ENCODE assay signal across 14 cellular contexts in the genomic region with DNA sequence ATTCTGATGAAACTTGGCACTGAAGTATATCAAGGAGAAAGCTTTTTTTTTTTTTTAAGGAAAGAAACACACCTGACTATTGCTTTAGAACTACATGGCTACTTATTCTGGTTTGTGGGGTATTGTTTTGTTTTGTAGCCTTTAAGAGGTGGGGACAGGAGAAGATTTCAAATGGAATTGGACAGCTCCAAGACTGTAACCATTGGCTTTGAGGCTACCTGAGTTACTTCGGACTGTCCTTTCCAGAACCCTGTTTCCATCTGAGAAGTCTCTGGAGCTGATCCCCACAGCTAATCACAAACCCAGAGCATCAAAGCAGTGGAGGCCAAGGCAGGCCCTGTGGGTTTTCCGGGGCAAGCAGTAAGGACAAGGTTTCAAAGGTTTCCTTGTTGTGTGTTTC. TPM values are rescaled to one million over a fixed set of nuclear protein-coding genes. Genes with fewer than 3 reads are reported as not detected.
DNase-seq lines count a peak whose midpoint lies in the region; TF ChIP-seq lines count a peak whose summit lies in the region.
"Had no signal": no experiment of that assay in that cellular context is flagged by ENCODE, and none has a peak within 500 bp of the region (broad histone marks: within the 10 kb centered on the region; RNA-seq: fewer than 3 reads in every experiment).

No MANE protein-coding gene starts in this region.

- peaks cover 82 to 89% (median 88%) of the 10 kb centered on the region in 3 donors for H3K4me1 Mint-ChIP-seq in CD8-positive, alpha-beta memory T cell
- peaks cover 74% of the 10 kb centered on the region for H3K4me1 Mint-ChIP-seq in chondrocyte (ENCODE audit: low read depth)
- peaks cover 56% of the 10 kb centered on the region for H3K4me1 Mint-ChIP-seq in activated CD4-positive, alpha-beta memory T cell treated with anti-CD3 and anti-CD28 coated beads, Interleukin-2, amount 10 ng/mL, durations not matched to agents 7 days and 5 days

- H3K4me3 ChIP-seq in AG04449 (ENCODE audit: low read depth, low read length): peak overlapping the region; percentile 91
- no peak overlapping the region for H3K4me3 ChIP-seq in CD8-positive, alpha-beta memory T cell (ENCODE audit: low read length)
- H3K4me3 ChIP-seq in osteoblast (ENCODE audit: insufficient read depth, low read length): peak overlapping the region; percentile 93
- H3K4me3 ChIP-seq: Peyer's patch had no signal

- H3K4me1 ChIP-seq in CD8-positive, alpha-beta memory T cell (ENCODE audit: insufficient read depth, low read length): peaks cover 48% of the 10 kb centered on the region
- peaks cover 48% of the 10 kb centered on the region for H3K4me1 ChIP-seq in osteoblast (ENCODE audit: insufficient read depth, low read length)

- intact Hi-C loops in head of caudate nucleus (cut with DNase I): no loop called here

- DNase-seq in AG04449 (ENCODE audit: low read depth, low spot score) (no peak), chondrocyte (ENCODE audit: low spot score) (no peak), osteoblast (ENCODE audit: insufficient read length, low spot score, missing footprints) (no peak), head of caudate nucleus (no peak)
- no peak for DNase-seq in CD8-positive, alpha-beta memory T cell
- no peak for DNase-seq in activated CD4-positive, alpha-beta memory T cell treated with anti-CD3 and anti-CD28 coated beads, Interleukin-2, amount 10 ng/mL, durations not matched to agents 7 days and 5 days
- no peak for DNase-seq in activated CD4-positive, alpha-beta T cell treated with anti-CD3 and anti-CD28 coated beads, Interleukin-2, amount 50 U/mL, for 4 hours
- DNase-seq in stimulated activated CD4-positive, alpha-beta T cell treated with anti-CD3 and anti-CD28 coated beads, Interleukin-15, amount 100 ng/mL, for 24 hours: no peak
- DNase-seq: activated naive CD8-positive, alpha-beta T cell treated with anti-CD3 and anti-CD28 coated beads, Interleukin-2, amount 10 ng/mL, durations not matched to agents 7 days and 5 days; Caco-2; naive B cell; NCI-H1417 treated with DMSO at 0.1 percent for 48 hours; Peyer's patch; spleen had no signal

- peak overlapping the region; percentile 93 for H3K4me2 ChIP-seq in osteoblast (ENCODE audit: insufficient read depth, low read length)

- TF ChIP-seq CTCF in AG04449 (IDR thresholded peaks at IDR 0.05; ENCODE audit: insufficient read depth, low read length, missing control alignments) (no peak), chondrocyte (IDR thresholded peaks at IDR 0.05) (no peak), osteoblast (IDR thresholded peaks at IDR 0.05; ENCODE audit: extremely low read depth, low read depth, low read length) (no peak)

- peak overlapping the region; percentile 1 to 94 (median 80) for H3K27ac Mint-ChIP-seq in CD8-positive, alpha-beta memory T cell
- H3K27ac Mint-ChIP-seq in chondrocyte (ENCODE audit: unreplicated experiment): peak overlapping the region; percentile 12
- no peak overlapping the region for H3K27ac Mint-ChIP-seq in activated CD4-positive, alpha-beta memory T cell treated with anti-CD3 and anti-CD28 coated beads, Interleukin-2, amount 10 ng/mL, durations not matched to agents 7 days and 5 days

- no peaks in the 10 kb centered on the region for H3K9me3 ChIP-seq in CD8-positive, alpha-beta memory T cell (ENCODE audit: low read length)
- no peaks in the 10 kb centered on the region for H3K9me3 ChIP-seq in osteoblast (ENCODE audit: low read depth, low read length)
- H3K9me3 ChIP-seq: Caco-2, Peyer's patch, spleen had no signal

- peaks cover 76% of the 10 kb centered on the region for H4K20me1 ChIP-seq in osteoblast (ENCODE audit: insufficient read depth, low read length)

- CTCF ChIA-PET in AG04449 (lab: Yijun Ruan, JAX): interaction anchor here (0.5 to 8.4 kb wide), 9 partner anchors 12 to 270 kb away, joined by 3 to 36 read pairs (median 3); no protein-coding TSS in a partner anchor
- CTCF ChIA-PET in CD8-positive, alpha-beta memory T cell (lab: Charles Lee): interaction anchor here (1.5 to 2.1 kb wide), 2 partner anchors 166 to 252 kb away, joined by 5 to 6 read pairs; no protein-coding TSS in a partner anchor
- CTCF ChIA-PET in activated CD4-positive, alpha-beta memory T cell treated with anti-CD3 and anti-CD28 coated beads, Interleukin-2, amount 10 ng/mL, durations not matched to agents 7 days and 5 days (lab: Charles Lee): interaction anchor here (1.3 kb wide), 1 partner anchor 9 kb away, joined by 3 read pairs; no protein-coding TSS in a partner anchor

- H3K27me3 ChIP-seq in CD8-positive, alpha-beta memory T cell (ENCODE audit: insufficient read depth, low read length, poor library complexity, severe bottlenecking): no peaks in the 10 kb centered on the region
- no peaks in the 10 kb centered on the region for H3K27me3 ChIP-seq in osteoblast (ENCODE audit: insufficient read depth, low read length)
- H3K27me3 ChIP-seq: Peyer's patch, spleen had no signal

- no peak overlapping the region for H2AFZ ChIP-seq in osteoblast (ENCODE audit: low read length)

- H3K36me3 Mint-ChIP-seq in CD8-positive, alpha-beta memory T cell: peaks cover 4 to 60% (median 14%) of the 10 kb centered on the region in 3 donors
- peaks cover 11% of the 10 kb centered on the region for H3K36me3 Mint-ChIP-seq in chondrocyte (ENCODE audit: low read depth)
- H3K36me3 Mint-ChIP-seq in activated CD4-positive, alpha-beta memory T cell treated with anti-CD3 and anti-CD28 coated beads, Interleukin-2, amount 10 ng/mL, durations not matched to agents 7 days and 5 days (ENCODE audit: low read depth): peaks cover 74% of the 10 kb centered on the region
- H3K36me3 Mint-ChIP-seq: naive B cell had no signal

- H3K4me3 Mint-ChIP-seq in CD8-positive, alpha-beta memory T cell: peak overlapping the region; percentile 6 to 95 (median 49)
- H3K4me3 Mint-ChIP-seq in chondrocyte (ENCODE audit: unreplicated experiment): no peak overlapping the region
- H3K4me3 Mint-ChIP-seq in activated CD4-positive, alpha-beta memory T cell treated with anti-CD3 and anti-CD28 coated beads, Interleukin-2, amount 10 ng/mL, durations not matched to agents 7 days and 5 days: no peak overlapping the region
- H3K4me3 Mint-ChIP-seq: activated naive CD8-positive, alpha-beta T cell treated with anti-CD3 and anti-CD28 coated beads, Interleukin-2, amount 10 ng/mL, durations not matched to agents 7 days and 5 days had no signal

- POLR2A ChIA-PET in AG04449 (lab: Yijun Ruan, JAX): interaction anchor here (0.6 to 1.5 kb wide), 8 partner anchors 45 to 271 kb away, joined by 3 to 4 read pairs (median 3); no protein-coding TSS in a partner anchor
- POLR2A ChIA-PET in CD8-positive, alpha-beta memory T cell (lab: Charles Lee): interaction anchor here (0.8 kb wide), 1 partner anchor 10 kb away, joined by 3 read pairs; no protein-coding TSS in a partner anchor
- POLR2A ChIA-PET in activated CD4-positive, alpha-beta memory T cell treated with anti-CD3 and anti-CD28 coated beads, Interleukin-2, amount 10 ng/mL, durations not matched to agents 7 days and 5 days (lab: Charles Lee): interaction anchor here (0.8 to 1.6 kb wide), 4 partner anchors 10 to 51 kb away, joined by 3 to 4 read pairs (median 3); no protein-coding TSS in a partner anchor

- H3K36me3 ChIP-seq in CD8-positive, alpha-beta memory T cell (ENCODE audit: insufficient read depth, low read length): no peaks in the 10 kb centered on the region
- H3K36me3 ChIP-seq in osteoblast (ENCODE audit: insufficient read depth, low read length): peaks cover 73% of the 10 kb centered on the region
- H3K36me3 ChIP-seq: Peyer's patch had no signal

- H3K27ac ChIP-seq in CD8-positive, alpha-beta memory T cell (ENCODE audit: low read depth, low read length): no peak overlapping the region
- peak overlapping the region; percentile 43 for H3K27ac ChIP-seq in osteoblast (ENCODE audit: low read depth, low read length)

- peaks cover 0 to 1% of the 10 kb centered on the region in 2 donors for H3K27me3 Mint-ChIP-seq in CD8-positive, alpha-beta memory T cell
- no peaks in the 10 kb centered on the region for H3K27me3 Mint-ChIP-seq in chondrocyte (ENCODE audit: low read depth)
- no peaks in the 10 kb centered on the region for H3K27me3 Mint-ChIP-seq in activated CD4-positive, alpha-beta memory T cell treated with anti-CD3 and anti-CD28 coated beads, Interleukin-2, amount 10 ng/mL, durations not matched to agents 7 days and 5 days
- H3K27me3 Mint-ChIP-seq: activated naive CD8-positive, alpha-beta T cell treated with anti-CD3 and anti-CD28 coated beads, Interleukin-2, amount 10 ng/mL, durations not matched to agents 7 days and 5 days; naive B cell had no signal

- H3K79me2 ChIP-seq in osteoblast (ENCODE audit: insufficient read depth, low read length): peaks cover 97% of the 10 kb centered on the region

- H3K9me3 Mint-ChIP-seq in CD8-positive, alpha-beta memory T cell: no peaks in the 10 kb centered on the region
- no peaks in the 10 kb centered on the region for H3K9me3 Mint-ChIP-seq in chondrocyte (ENCODE audit: low read depth)
- H3K9me3 Mint-ChIP-seq in activated CD4-positive, alpha-beta memory T cell treated with anti-CD3 and anti-CD28 coated beads, Interleukin-2, amount 10 ng/mL, durations not matched to agents 7 days and 5 days: no peaks in the 10 kb centered on the region
- H3K9me3 Mint-ChIP-seq: activated naive CD8-positive, alpha-beta T cell treated with anti-CD3 and anti-CD28 coated beads, Interleukin-2, amount 10 ng/mL, durations not matched to agents 7 days and 5 days; naive B cell had no signal

RNA-seq across cellular contexts. Expression of gene CDC42EP3, which starts 4.7 kb away (rescaled TPM):
- total RNA-seq in CD8-positive, alpha-beta memory T cell: 10 to 100 TPM; 37.1 to 39.1 TPM
- 141 TPM for polyA plus RNA-seq in CD8-positive, alpha-beta memory T cell
- total RNA-seq in chondrocyte: 60.3 to 97.8 TPM (median 91.2 TPM) in 3 replicates
- 121 and 136 TPM in 2 replicates for total RNA-seq in osteoblast
- 10 to 100 TPM; 51.1 to 52.2 TPM for total RNA-seq in activated CD4-positive, alpha-beta memory T cell treated with anti-CD3 and anti-CD28 coated beads, Interleukin-2, amount 10 ng/mL, durations not matched to agents 7 days and 5 days

Comparison
In these comparisons a context has a peak if more than half of its experiments do, and no peak if none do; other contexts are left out.
1. H3K4me3 Mint-ChIP-seq: peak in CD8-positive, alpha-beta memory T cell (7 of 7); none in chondrocyte (single experiment) and activated CD4-positive, alpha-beta memory T cell treated with anti-CD3 and anti-CD28 coated beads, Interleukin-2, amount 10 ng/mL, durations not matched to agents 7 days and 5 days (single experiment).